Comparison of ENCODE assay signal across 1 cellular context in the genomic region with DNA sequence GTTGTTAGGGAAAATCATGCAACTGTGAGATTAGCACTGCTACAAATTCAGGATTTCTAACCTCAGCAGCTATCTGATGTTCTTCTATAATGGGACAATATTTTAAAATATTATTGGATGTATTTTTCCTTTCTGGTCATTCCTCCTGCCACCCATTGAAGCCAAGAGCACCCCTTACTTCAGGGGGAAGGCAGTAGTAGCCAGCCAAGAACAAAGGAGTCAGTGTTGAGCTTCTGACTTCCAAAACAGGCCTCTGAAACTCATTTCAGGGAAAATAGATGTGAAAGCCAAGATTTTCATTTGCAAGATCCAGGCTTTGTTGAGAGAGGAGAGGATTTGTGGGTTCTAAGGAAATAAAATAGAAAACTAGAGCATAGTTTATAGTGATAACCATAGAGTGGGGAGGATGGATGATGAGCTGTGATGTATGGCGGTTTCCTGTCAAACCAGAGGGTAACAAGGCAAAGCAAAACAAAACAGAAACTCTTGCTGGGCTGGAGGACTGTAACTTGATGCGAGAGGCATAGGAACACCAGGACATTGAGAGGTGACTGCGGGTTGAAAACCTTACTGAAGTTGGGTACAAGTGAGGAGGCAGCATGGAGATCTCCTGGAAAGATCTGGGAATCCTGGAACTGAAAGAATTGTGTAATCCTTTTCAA.
TF ChIP-seq lines count a peak whose summit lies in the region.

No MANE protein-coding gene starts in this region.

TF ChIP-seq in GM23338, 12 proteins besides CTCF, POLR2A, EP300 and RAD21 (continued from another document):
- TF ChIP-seq, protein P1, sequence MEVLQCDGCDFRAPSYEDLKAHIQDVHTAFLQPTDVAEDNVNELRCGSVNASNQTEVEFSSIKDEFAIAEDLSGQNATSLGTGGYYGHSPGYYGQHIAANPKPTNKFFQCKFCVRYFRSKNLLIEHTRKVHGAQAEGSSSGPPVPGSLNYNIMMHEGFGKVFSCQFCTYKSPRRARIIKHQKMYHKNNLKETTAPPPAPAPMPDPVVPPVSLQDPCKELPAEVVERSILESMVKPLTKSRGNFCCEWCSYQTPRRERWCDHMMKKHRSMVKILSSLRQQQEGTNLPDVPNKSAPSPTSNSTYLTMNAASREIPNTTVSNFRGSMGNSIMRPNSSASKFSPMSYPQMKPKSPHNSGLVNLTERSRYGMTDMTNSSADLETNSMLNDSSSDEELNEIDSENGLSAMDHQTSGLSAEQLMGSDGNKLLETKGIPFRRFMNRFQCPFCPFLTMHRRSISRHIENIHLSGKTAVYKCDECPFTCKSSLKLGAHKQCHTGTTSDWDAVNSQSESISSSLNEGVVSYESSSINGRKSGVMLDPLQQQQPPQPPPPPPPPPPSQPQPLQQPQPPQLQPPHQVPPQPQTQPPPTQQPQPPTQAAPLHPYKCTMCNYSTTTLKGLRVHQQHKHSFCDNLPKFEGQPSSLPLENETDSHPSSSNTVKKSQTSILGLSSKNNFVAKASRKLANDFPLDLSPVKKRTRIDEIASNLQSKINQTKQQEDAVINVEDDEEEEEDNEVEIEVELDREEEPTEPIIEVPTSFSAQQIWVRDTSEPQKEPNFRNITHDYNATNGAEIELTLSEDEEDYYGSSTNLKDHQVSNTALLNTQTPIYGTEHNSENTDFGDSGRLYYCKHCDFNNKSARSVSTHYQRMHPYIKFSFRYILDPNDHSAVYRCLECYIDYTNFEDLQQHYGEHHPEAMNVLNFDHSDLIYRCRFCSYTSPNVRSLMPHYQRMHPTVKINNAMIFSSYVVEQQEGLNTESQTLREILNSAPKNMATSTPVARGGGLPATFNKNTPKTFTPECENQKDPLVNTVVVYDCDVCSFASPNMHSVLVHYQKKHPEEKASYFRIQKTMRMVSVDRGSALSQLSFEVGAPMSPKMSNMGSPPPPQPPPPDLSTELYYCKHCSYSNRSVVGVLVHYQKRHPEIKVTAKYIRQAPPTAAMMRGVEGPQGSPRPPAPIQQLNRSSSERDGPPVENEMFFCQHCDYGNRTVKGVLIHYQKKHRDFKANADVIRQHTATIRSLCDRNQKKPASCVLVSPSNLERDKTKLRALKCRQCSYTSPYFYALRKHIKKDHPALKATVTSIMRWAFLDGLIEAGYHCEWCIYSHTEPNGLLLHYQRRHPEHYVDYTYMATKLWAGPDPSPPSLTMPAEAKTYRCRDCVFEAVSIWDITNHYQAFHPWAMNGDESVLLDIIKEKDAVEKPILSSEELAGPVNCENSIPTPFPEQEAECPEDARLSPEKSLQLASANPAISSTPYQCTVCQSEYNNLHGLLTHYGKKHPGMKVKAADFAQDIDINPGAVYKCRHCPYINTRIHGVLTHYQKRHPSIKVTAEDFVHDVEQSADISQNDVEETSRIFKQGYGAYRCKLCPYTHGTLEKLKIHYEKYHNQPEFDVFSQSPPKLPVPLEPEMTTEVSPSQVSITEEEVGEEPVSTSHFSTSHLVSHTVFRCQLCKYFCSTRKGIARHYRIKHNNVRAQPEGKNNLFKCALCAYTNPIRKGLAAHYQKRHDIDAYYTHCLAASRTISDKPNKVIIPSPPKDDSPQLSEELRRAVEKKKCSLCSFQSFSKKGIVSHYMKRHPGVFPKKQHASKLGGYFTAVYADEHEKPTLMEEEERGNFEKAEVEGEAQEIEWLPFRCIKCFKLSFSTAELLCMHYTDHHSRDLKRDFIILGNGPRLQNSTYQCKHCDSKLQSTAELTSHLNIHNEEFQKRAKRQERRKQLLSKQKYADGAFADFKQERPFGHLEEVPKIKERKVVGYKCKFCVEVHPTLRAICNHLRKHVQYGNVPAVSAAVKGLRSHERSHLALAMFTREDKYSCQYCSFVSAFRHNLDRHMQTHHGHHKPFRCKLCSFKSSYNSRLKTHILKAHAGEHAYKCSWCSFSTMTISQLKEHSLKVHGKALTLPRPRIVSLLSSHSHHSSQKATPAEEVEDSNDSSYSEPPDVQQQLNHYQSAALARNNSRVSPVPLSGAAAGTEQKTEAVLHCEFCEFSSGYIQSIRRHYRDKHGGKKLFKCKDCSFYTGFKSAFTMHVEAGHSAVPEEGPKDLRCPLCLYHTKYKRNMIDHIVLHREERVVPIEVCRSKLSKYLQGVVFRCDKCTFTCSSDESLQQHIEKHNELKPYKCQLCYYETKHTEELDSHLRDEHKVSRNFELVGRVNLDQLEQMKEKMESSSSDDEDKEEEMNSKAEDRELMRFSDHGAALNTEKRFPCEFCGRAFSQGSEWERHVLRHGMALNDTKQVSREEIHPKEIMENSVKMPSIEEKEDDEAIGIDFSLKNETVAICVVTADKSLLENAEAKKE (CRISPR knock-in tag; IDR thresholded peaks at IDR 0.05) = no peak
- TF ChIP-seq EZH2 (IDR thresholded peaks at IDR 0.05; ENCODE audit: low read depth, unreplicated experiment) = no peak
